Comparison of ENCODE assay signal across 9 cellular contexts in genomic region chr2:168773719-168774521, GRCh38. TPM values are rescaled to one million over a fixed set of nuclear protein-coding genes. Genes with fewer than 3 reads are reported as not detected.
DNase-seq lines count a peak whose midpoint lies in the region; ATAC-seq and TF ChIP-seq lines count a peak whose summit lies in the region.
"Had no signal": no experiment of that assay in that cellular context is flagged by ENCODE, and none has a peak within 500 bp of the region (broad histone marks: within the 10 kb centered on the region; RNA-seq: fewer than 3 reads in every experiment).

No MANE protein-coding gene starts in this region.

- H3K4me1 Mint-ChIP-seq in activated T-helper 17 cell treated with anti-CD3 and anti-CD28 coated beads, Interleukin-2, amount 50 U/mL, for 72 hours = no peaks in the 10 kb centered on the region

- peak; percentile 56 for ATAC-seq in activated T-helper 17 cell treated with anti-CD3 and anti-CD28 coated beads, Interleukin-2, amount 50 U/mL, for 72 hours (replicated peaks)
- no peak for ATAC-seq in HG03378 (IDR thresholded peaks at IDR 0.05; ENCODE audit: unreplicated experiment)

- H3K4me3 Mint-ChIP-seq in activated T-helper 17 cell treated with anti-CD3 and anti-CD28 coated beads, Interleukin-2, amount 50 U/mL, for 72 hours = no peak overlapping the region

- H3K27me3 Mint-ChIP-seq in activated T-helper 17 cell treated with anti-CD3 and anti-CD28 coated beads, Interleukin-2, amount 50 U/mL, for 72 hours = no peaks in the 10 kb centered on the region

- no peak overlapping the region for H3K27ac Mint-ChIP-seq in activated T-helper 17 cell treated with anti-CD3 and anti-CD28 coated beads, Interleukin-2, amount 50 U/mL, for 72 hours

- peaks cover 0 to 7% of the 10 kb centered on the region in 2 experiments; a peak in 1 of 3 replicates for H3K36me3 ChIP-seq in HEK293 (ENCODE audit: control insufficient read depth in 2 of 2, insufficient read depth in 1 of 2, low read length in 2 of 2)
- peaks cover 12% of the 10 kb centered on the region for H3K36me3 ChIP-seq in left ventricle myocardium inferior

- CTCF ChIA-PET in HEK293 (lab: Yijun Ruan, JAX) = interaction anchor here (0.6 to 4.7 kb wide), 33 partner anchors 8 to 1525 kb away, joined by 3 to 55 read pairs (median 4); no protein-coding TSS in a partner anchor

- H3K9me3 Mint-ChIP-seq in activated T-helper 17 cell treated with anti-CD3 and anti-CD28 coated beads, Interleukin-2, amount 50 U/mL, for 72 hours = no peaks in the 10 kb centered on the region

- H3K9me3 ChIP-seq in HEK293 (ENCODE audit: control insufficient read depth, insufficient read depth, low read depth, low read length) (no peaks in the 10 kb centered on the region), left ventricle myocardium inferior (replicated peaks) (peaks cover 12% of the 10 kb centered on the region)

- peaks cover 6% of the 10 kb centered on the region for H3K36me3 Mint-ChIP-seq in activated T-helper 17 cell treated with anti-CD3 and anti-CD28 coated beads, Interleukin-2, amount 50 U/mL, for 72 hours (ENCODE audit: low read depth)

- intact Hi-C loops in left ventricle myocardium inferior (cut with micrococcal nuclease) = loop anchor here (5.0 kb wide), 1 partner anchor 138 kb away; no protein-coding TSS in a partner anchor

- H3K4me3 ChIP-seq in HEK293 (ENCODE audit: low read depth, low read length) = no peak overlapping the region
- H3K4me3 ChIP-seq in left ventricle myocardium inferior = no peak overlapping the region

- no peaks in the 10 kb centered on the region for H3K27me3 ChIP-seq in left ventricle myocardium inferior (ENCODE audit: low read depth)

- TF ChIP-seq CTCF in HEK293 (tag by site-specific recombination; IDR thresholded peaks at IDR 0.05) (peak; percentile 54), left ventricle myocardium inferior (IDR thresholded peaks at IDR 0.05; ENCODE audit: borderline replicate concordance) (peak; percentile 89)

- DNase-seq in activated T-cell treated with anti-CD3 and anti-CD28 coated beads for 48 hours (ENCODE audit: low read depth) (peak; percentile 29), activated T-cell treated with anti-CD3 and anti-CD28 coated beads for 4 hours (no peak), NCI-H1694 treated with DMSO at 0.1 percent for 48 hours (lab: John Stamatoyannopoulos, UW) (peak; percentile 43), left ventricle myocardium inferior (peak; percentile 31)
- DNase-seq in stimulated activated CD4-positive, alpha-beta T cell treated with anti-CD3 and anti-CD28 coated beads, Interleukin-4, amount 100 ng/mL, for 24 hours = peak; percentile 12

- H3K4me1 ChIP-seq in HEK293 (ENCODE audit: control insufficient read depth, insufficient read depth, low read length) (no peaks in the 10 kb centered on the region), left ventricle myocardium inferior (peaks cover 30% of the 10 kb centered on the region)

- POLR2A ChIA-PET in HEK293 (lab: Yijun Ruan, JAX) = no interaction called here

- no peak overlapping the region for H3K27ac ChIP-seq in HEK293 (ENCODE audit: extremely low read depth, low read depth, low read length)
- H3K27ac ChIP-seq in left ventricle myocardium inferior (replicated peaks) = peak overlapping the region; percentile 17
- H3K27ac ChIP-seq: epithelial cell of prostate had no signal

TF ChIP-seq in HEK293, 187 proteins besides CTCF, POLR2A, EP300 and RAD21:
- no peak for TF ChIP-seq ZSCAN30 (tag by site-specific recombination; IDR thresholded peaks at IDR 0.05)
- peak; percentile 47 for TF ChIP-seq ZNF654 (tag by site-specific recombination; IDR thresholded peaks at IDR 0.05; ENCODE audit: low read depth)
- no peak for TF ChIP-seq SP2 (tag by site-specific recombination; IDR thresholded peaks at IDR 0.05)
- no peak for TF ChIP-seq HOXD13 (CRISPR knock-in tag; IDR thresholded peaks at IDR 0.05; ENCODE audit: borderline replicate concordance)
- TF ChIP-seq ZBTB17 (tag by site-specific recombination; IDR thresholded peaks at IDR 0.05) = no peak
- peak; percentile 48 for TF ChIP-seq GLIS1 (tag by site-specific recombination; IDR thresholded peaks at IDR 0.05)
- TF ChIP-seq ZNF837 (tag by site-specific recombination; IDR thresholded peaks at IDR 0.05) = no peak
- TF ChIP-seq ZNF544 (tag by site-specific recombination; IDR thresholded peaks at IDR 0.05) = no peak
- no peak for TF ChIP-seq ZNF843 (tag by site-specific recombination; IDR thresholded peaks at IDR 0.05)
- TF ChIP-seq ZNF529 (tag by site-specific recombination; IDR thresholded peaks at IDR 0.05; ENCODE audit: insufficient replicate concordance) = no peak
- 0 out of 2 replicates have a peak, but pooled peaks have one; percentile 7 for TF ChIP-seq ZIC2 (tag by site-specific recombination; IDR thresholded peaks at IDR 0.05)
- no peak for TF ChIP-seq ZBTB26 (tag by site-specific recombination; optimal IDR thresholded peaks at IDR 0.05)
- TF ChIP-seq ZNF510 (tag by site-specific recombination; IDR thresholded peaks at IDR 0.05; ENCODE audit: insufficient replicate concordance) = peak; percentile 13
- no peak for TF ChIP-seq ZNF266 (tag by site-specific recombination; IDR thresholded peaks at IDR 0.05; ENCODE audit: low read depth)

RNA-seq across cellular contexts. Expression of gene NOSTRIN, which starts 28.5 kb away (rescaled TPM):
- total RNA-seq in activated T-helper 17 cell treated with anti-CD3 and anti-CD28 coated beads, Interleukin-2, amount 50 U/mL, for 72 hours = under 1 TPM in 1 of 2 donors, not detected in 1; 0.29 TPM
- 14.7 TPM for total RNA-seq in left ventricle myocardium inferior

Comparison
In these comparisons a context has a peak if more than half of its experiments do, and no peak if none do; other contexts are left out.
1. RNA of gene NOSTRIN, which starts 28.5 kb away (total RNA-seq): 14.7 TPM in left ventricle myocardium inferior (single experiment); 0.29 TPM in activated T-helper 17 cell treated with anti-CD3 and anti-CD28 coated beads, Interleukin-2, amount 50 U/mL, for 72 hours; every median in the first group is over 10 times any median in the second.